In the genomic region with DNA sequence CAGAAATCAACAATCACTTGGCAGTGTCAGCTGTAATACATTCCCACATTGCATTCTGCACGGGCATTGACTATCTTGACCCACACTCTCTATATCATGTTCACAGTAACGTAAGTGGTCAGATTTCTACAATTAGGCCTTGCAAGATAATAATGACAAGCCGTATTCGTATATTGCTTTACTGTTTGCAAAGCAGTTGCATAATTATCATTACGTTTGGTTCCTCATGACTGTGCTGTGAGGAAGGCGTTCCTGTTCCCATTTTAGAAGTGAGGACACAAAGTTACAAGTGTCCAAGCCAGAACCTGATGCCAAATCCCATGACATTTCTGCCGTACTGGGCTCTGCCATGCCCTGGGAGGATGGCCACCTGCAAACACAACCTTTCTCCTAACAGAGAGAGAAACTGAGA, we compare ENCODE assay signal across 2 cellular contexts.
TF ChIP-seq lines count a peak whose summit lies in the region.

No MANE protein-coding gene starts in this region.

TF ChIP-seq in liver, 16 proteins besides CTCF, POLR2A, EP300 and RAD21 (continued from another document):
- TF ChIP-seq, protein P1, sequence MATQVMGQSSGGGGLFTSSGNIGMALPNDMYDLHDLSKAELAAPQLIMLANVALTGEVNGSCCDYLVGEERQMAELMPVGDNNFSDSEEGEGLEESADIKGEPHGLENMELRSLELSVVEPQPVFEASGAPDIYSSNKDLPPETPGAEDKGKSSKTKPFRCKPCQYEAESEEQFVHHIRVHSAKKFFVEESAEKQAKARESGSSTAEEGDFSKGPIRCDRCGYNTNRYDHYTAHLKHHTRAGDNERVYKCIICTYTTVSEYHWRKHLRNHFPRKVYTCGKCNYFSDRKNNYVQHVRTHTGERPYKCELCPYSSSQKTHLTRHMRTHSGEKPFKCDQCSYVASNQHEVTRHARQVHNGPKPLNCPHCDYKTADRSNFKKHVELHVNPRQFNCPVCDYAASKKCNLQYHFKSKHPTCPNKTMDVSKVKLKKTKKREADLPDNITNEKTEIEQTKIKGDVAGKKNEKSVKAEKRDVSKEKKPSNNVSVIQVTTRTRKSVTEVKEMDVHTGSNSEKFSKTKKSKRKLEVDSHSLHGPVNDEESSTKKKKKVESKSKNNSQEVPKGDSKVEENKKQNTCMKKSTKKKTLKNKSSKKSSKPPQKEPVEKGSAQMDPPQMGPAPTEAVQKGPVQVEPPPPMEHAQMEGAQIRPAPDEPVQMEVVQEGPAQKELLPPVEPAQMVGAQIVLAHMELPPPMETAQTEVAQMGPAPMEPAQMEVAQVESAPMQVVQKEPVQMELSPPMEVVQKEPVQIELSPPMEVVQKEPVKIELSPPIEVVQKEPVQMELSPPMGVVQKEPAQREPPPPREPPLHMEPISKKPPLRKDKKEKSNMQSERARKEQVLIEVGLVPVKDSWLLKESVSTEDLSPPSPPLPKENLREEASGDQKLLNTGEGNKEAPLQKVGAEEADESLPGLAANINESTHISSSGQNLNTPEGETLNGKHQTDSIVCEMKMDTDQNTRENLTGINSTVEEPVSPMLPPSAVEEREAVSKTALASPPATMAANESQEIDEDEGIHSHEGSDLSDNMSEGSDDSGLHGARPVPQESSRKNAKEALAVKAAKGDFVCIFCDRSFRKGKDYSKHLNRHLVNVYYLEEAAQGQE (IDR thresholded peaks at IDR 0.05), result peak; percentile 76
- peak; percentile 80 to 94 for TF ChIP-seq JUND (IDR thresholded peaks at IDR 0.05)
- TF ChIP-seq HNF4A (conservative IDR thresholded peaks at IDR 0.05), result peak; percentile 66 to 88
- TF ChIP-seq SP1 (IDR thresholded peaks at IDR 0.05), result peak; percentile 91
- TF ChIP-seq NR2F2 (IDR thresholded peaks at IDR 0.05), result no peak
- TF ChIP-seq RXRA (IDR thresholded peaks at IDR 0.05), result peak; percentile 85 to 97
- TF ChIP-seq HNF4G (IDR thresholded peaks at IDR 0.05), result peak; percentile 43
- no peak for TF ChIP-seq GABPA (IDR thresholded peaks at IDR 0.05 in 1 of 2, conservative IDR thresholded peaks at IDR 0.05 in 1 of 2)
- TF ChIP-seq FOXA2 (IDR thresholded peaks at IDR 0.05), result peak; percentile 75
- TF ChIP-seq EGR1 (IDR thresholded peaks at IDR 0.05; ENCODE audit: low read depth in 2 of 2), result peak in 1 of 2 donors; percentile 86
- TF ChIP-seq ZBTB33 (IDR thresholded peaks at IDR 0.05), result peak; percentile 78
- TF ChIP-seq TAF1 (conservative IDR thresholded peaks at IDR 0.05), result peak; percentile 47
- TF ChIP-seq FOXA1 (IDR thresholded peaks at IDR 0.05), result peak; percentile 66
TF ChIP-seq in liver: peak in this region for 14.

TF ChIP-seq in HepG2, 621 proteins besides CTCF, POLR2A, EP300 and RAD21:
- TF ChIP-seq ZBTB4 (CRISPR knock-in tag; IDR thresholded peaks at IDR 0.05; ENCODE audit: borderline replicate concordance), result no peak
- no peak for TF ChIP-seq ZNF703 (CRISPR knock-in tag; IDR thresholded peaks at IDR 0.05; ENCODE audit: borderline replicate concordance)
- TF ChIP-seq SRSF9 (IDR thresholded peaks at IDR 0.05; ENCODE audit: borderline replicate concordance, insufficient read depth, low read depth, low read length, poor library complexity, severe bottlenecking), result no peak
- TF ChIP-seq ZNF605 (CRISPR knock-in tag; IDR thresholded peaks at IDR 0.05), result no peak
- no peak for TF ChIP-seq ZNF598 (CRISPR knock-in tag; IDR thresholded peaks at IDR 0.05; ENCODE audit: borderline replicate concordance)
- TF ChIP-seq FOXK1 (CRISPR knock-in tag; IDR thresholded peaks at IDR 0.05; ENCODE audit: borderline replicate concordance, low read depth), result no peak
- no peak for TF ChIP-seq IKZF1 (IDR thresholded peaks at IDR 0.05)
- no peak for TF ChIP-seq ZSCAN20 (CRISPR knock-in tag; IDR thresholded peaks at IDR 0.05; ENCODE audit: borderline replicate concordance)
- no peak for TF ChIP-seq CHD4 (IDR thresholded peaks at IDR 0.05; ENCODE audit: borderline replicate concordance, low read length)
- no peak for TF ChIP-seq ZNF224 (CRISPR knock-in tag; IDR thresholded peaks at IDR 0.05)
- TF ChIP-seq KLF12 (CRISPR knock-in tag; IDR thresholded peaks at IDR 0.05; ENCODE audit: borderline replicate concordance), result no peak
- TF ChIP-seq ARNTL (CRISPR knock-in tag; IDR thresholded peaks at IDR 0.05), result no peak
- no peak for TF ChIP-seq THAP11 (CRISPR knock-in tag; IDR thresholded peaks at IDR 0.05)
- TF ChIP-seq PCBP2 (optimal IDR thresholded peaks at IDR 0.05; ENCODE audit: low read depth, low read length, poor library complexity, severe bottlenecking), result no peak
- TF ChIP-seq NPAS2 (CRISPR knock-in tag; IDR thresholded peaks at IDR 0.05; ENCODE audit: borderline replicate concordance), result no peak
- no peak for TF ChIP-seq ZNF678 (CRISPR knock-in tag; IDR thresholded peaks at IDR 0.05)
- TF ChIP-seq ZNF230 (CRISPR knock-in tag; IDR thresholded peaks at IDR 0.05), result no peak
